ENCODE assay signal across 8 cellular contexts in genomic region chr20:4720121-4720976, GRCh38. TPM values are rescaled to one million over a fixed set of nuclear protein-coding genes. Genes with fewer than 3 reads are reported as not detected.
A peak's percentile ranks its signal among the peaks of the same experiment; 100 is the strongest.
DNase-seq lines count a peak whose midpoint lies in the region; ATAC-seq and TF ChIP-seq lines count a peak whose summit lies in the region.

No MANE protein-coding gene starts in this region.

- intact Hi-C loops in breast epithelium (cut with DNase I; ENCODE audit: low total_unique reads): loop anchor here (5.0 kb wide), 1 partner anchor 113 kb away; no protein-coding TSS in a partner anchor

- DNase-seq in A172 (ENCODE audit: low spot score): peak; percentile 64
- DNase-seq in NCI-H2029 (lab: John Stamatoyannopoulos, UW): peak; percentile 33
- DNase-seq in breast epithelium (ENCODE audit: low spot score in 2 of 2): peak; percentile 58 to 64
- DNase-seq in iris pigment epithelial cell (ENCODE audit: low read depth): peak; percentile 70
- DNase-seq in stimulated activated CD4-positive, alpha-beta T cell treated with anti-CD3 and anti-CD28 coated beads, Interleukin-15, amount 100 ng/mL, for 1 hour (ENCODE audit: low read depth in 1 of 2, low spot score in 1 of 2): peak; percentile 48 to 50

- peak; percentile 87 for TF ChIP-seq CTCF in VCaP (conservative IDR thresholded peaks at IDR 0.05)
- peak; percentile 23 to 80 (median 68) for TF ChIP-seq CTCF in breast epithelium (IDR thresholded peaks at IDR 0.05)

- no peak for TF ChIP-seq POLR2A in breast epithelium (IDR thresholded peaks at IDR 0.05)

- no peaks in the 10 kb centered on the region for H3K4me1 ChIP-seq in breast epithelium

- peak; percentile 96 for ATAC-seq in GM18498 (IDR thresholded peaks at IDR 0.05; ENCODE audit: unreplicated experiment)
- ATAC-seq in HG02938 (IDR thresholded peaks at IDR 0.05; ENCODE audit: unreplicated experiment): peak; percentile 92

- no peak overlapping the region for H3K27ac ChIP-seq in VCaP
- peak overlapping the region; percentile 77 to 89 for H3K27ac ChIP-seq in breast epithelium

- H3K27me3 ChIP-seq in breast epithelium: no peaks in the 10 kb centered on the region

- no peak overlapping the region for H3K4me3 ChIP-seq in breast epithelium

- H3K9me3 ChIP-seq in breast epithelium: no peaks in the 10 kb centered on the region

- no peaks in the 10 kb centered on the region for H3K36me3 ChIP-seq in breast epithelium

RNA-seq across cellular contexts. Expression of gene PRND, which starts 1.4 kb away (rescaled TPM):
- total RNA-seq in A172 (2014; rRNA removed; shearing (Covaris generic)): 0.10 and 0.12 TPM in 2 replicates
- total RNA-seq in breast epithelium: not detected

RNA-seq across cellular contexts. Expression of gene PRNP, which starts 34.1 kb away (rescaled TPM):
- 234 and 248 TPM in 2 replicates for total RNA-seq in A172 (2014; rRNA removed; shearing (Covaris generic))
- 100 to 1,000 TPM in 2 of 3 donors, 10 to 100 TPM in 1; 88.2 to 145 (median 124) TPM for total RNA-seq in breast epithelium
